In genomic region chr22:24507742-24508141, GRCh38 we compare ENCODE assay signal across 10 cellular contexts. TPM values are rescaled to one million over a fixed set of nuclear protein-coding genes. Genes with fewer than 3 reads are reported as not detected.
DNase-seq lines count a peak whose midpoint lies in the region; ATAC-seq and TF ChIP-seq lines count a peak whose summit lies in the region.
"Had no signal": no experiment of that assay in that cellular context is flagged by ENCODE, and none has a peak within 500 bp of the region (broad histone marks: within the 10 kb centered on the region; RNA-seq: fewer than 3 reads in every experiment).

No MANE protein-coding gene starts in this region.

- no peak for TF ChIP-seq CTCF in cardiac muscle cell (IDR thresholded peaks at IDR 0.05; ENCODE audit: low read depth, low read length)

- no peaks in the 10 kb centered on the region for H3K27me3 ChIP-seq in cardiac muscle cell
- H3K27me3 ChIP-seq: brain microvascular endothelial cell had no signal

- DNase-seq in cardiac muscle cell (ENCODE audit: low read depth in 1 of 2, low spot score in 1 of 2) (peak in 1 of 2 donors; percentile 70), left cardiac atrium (no peak), midbrain (lab: John Stamatoyannopoulos, UW) (no peak)
- DNase-seq in stimulated activated naive CD4-positive, alpha-beta T cell (lab: John Stamatoyannopoulos, UW), result no peak
- DNase-seq: activated CD8-positive, alpha-beta memory T cell treated with anti-CD3 and anti-CD28 coated beads, Interleukin-2, amount 10 ng/mL, durations not matched to agents 7 days and 5 days; activated naive CD4-positive, alpha-beta T cell treated with anti-CD3 and anti-CD28 coated beads for 36 hours; brain microvascular endothelial cell had no signal

- peaks cover 22% of the 10 kb centered on the region for H3K4me1 ChIP-seq in cardiac muscle cell (ENCODE audit: low read depth)

- no peaks in the 10 kb centered on the region for H3K36me3 ChIP-seq in cardiac muscle cell
- H3K36me3 ChIP-seq: brain microvascular endothelial cell had no signal

- intact Hi-C loops in left cardiac atrium (cut with DNase I), result no loop called here

- H3K4me3 ChIP-seq in cardiac muscle cell (no peak overlapping the region), iPS-18c (ENCODE audit: insufficient read depth, low read depth, low read length) (peak overlapping the region; percentile 26; the same call in 1 of the 2 replicates)

- ATAC-seq in left cardiac atrium (no peak), GM18873 (IDR thresholded peaks at IDR 0.05; ENCODE audit: low FRiP score, unreplicated experiment) (no peak)
- ATAC-seq: activated CD8-positive, alpha-beta memory T cell treated with anti-CD3 and anti-CD28 coated beads, Interleukin-2, amount 10 ng/mL, durations not matched to agents 7 days and 5 days had no signal

- H3K27ac ChIP-seq in cardiac muscle cell, result peak overlapping the region; percentile 68
- H3K27ac ChIP-seq: brain microvascular endothelial cell, VCaP had no signal

- H3K9me3 ChIP-seq in cardiac muscle cell (ENCODE audit: low read depth), result no peaks in the 10 kb centered on the region
- no peaks in the 10 kb centered on the region for H3K9me3 ChIP-seq in iPS-18c (ENCODE audit: control insufficient read depth, insufficient read depth, low read length)

RNA-seq across cellular contexts. Expression of gene UPB1, which starts 12.6 kb away (rescaled TPM):
- total RNA-seq in cardiac muscle cell (0.99 and 1.6 TPM in 2 replicates), left cardiac atrium (1 to 10 TPM in 1 of 2 donors, under 1 TPM in 1; 0.68 to 2.3 TPM)
- polyA plus RNA-seq in cardiac muscle cell, result 1.8 and 4.0 TPM in 2 replicates

RNA-seq across cellular contexts. Expression of gene GUCD1, which starts 47.2 kb away (rescaled TPM):
- total RNA-seq in cardiac muscle cell (73.9 and 106 TPM in 2 replicates), left cardiac atrium (100 to 1,000 TPM; 138 to 147 TPM)
- 68.8 and 69.8 TPM in 2 replicates for polyA plus RNA-seq in cardiac muscle cell

RNA-seq across cellular contexts. Expression of gene SNRPD3, which starts 48.1 kb away (rescaled TPM):
- 222 and 290 TPM in 2 replicates for total RNA-seq in cardiac muscle cell
- polyA plus RNA-seq in cardiac muscle cell, result 119 and 125 TPM in 2 replicates
- 10 to 100 TPM; 55.4 to 64.1 TPM for total RNA-seq in left cardiac atrium
